In genomic region chr10:132461683-132462231, GRCh38 we compare ENCODE assay signal across 22 cellular contexts.
DNase-seq lines count a peak whose midpoint lies in the region; ATAC-seq, FAIRE-seq and TF ChIP-seq lines count a peak whose summit lies in the region.
"Had no signal": no experiment of that assay in that cellular context is flagged by ENCODE, and none has a peak within 500 bp of the region (broad histone marks: within the 10 kb centered on the region; RNA-seq: fewer than 3 reads in every experiment).

No MANE protein-coding gene starts in this region.

- in situ Hi-C loops in HepG2 (cut with HindIII; ENCODE audit: extremely low pct_ligation_motif_present, low pct_unique_long_range_greater_than_20kb): loop anchor here (5.0 kb wide), 1 partner anchor 171 kb away; no protein-coding TSS in a partner anchor

- TF ChIP-seq CTCF in right lobe of liver (IDR thresholded peaks at IDR 0.05) (no peak), HepG2 (CRISPR knock-in tag; IDR thresholded peaks at IDR 0.05) (no peak), H1 (IDR thresholded peaks at IDR 0.05; ENCODE audit: control extremely low read depth in 1 of 3, insufficient read depth in 1 of 3, low read depth in 1 of 3, low read length in 3 of 3) (no peak), mucosa of descending colon (IDR thresholded peaks at IDR 0.05) (no peak)

- POLR2A ChIA-PET in HepG2 (lab: Yijun Ruan, JAX) (no interaction called here), H1 (lab: Charles Lee; ENCODE audit: partially characterized antibody) (interaction anchor here (0.9 kb wide), 1 partner anchor 193 kb away, joined by 3 read pairs; no protein-coding TSS in a partner anchor)

- no peak for TF ChIP-seq RAD21 in HepG2 (CRISPR knock-in tag; IDR thresholded peaks at IDR 0.05)
- no peak for TF ChIP-seq RAD21 in H1 (IDR thresholded peaks at IDR 0.05 in 1 of 2, conservative IDR thresholded peaks at IDR 0.05 in 1 of 2; ENCODE audit: low read depth in 2 of 2, low read length in 2 of 2)

- no peak overlapping the region for H3K27ac ChIP-seq in right lobe of liver
- H3K27ac ChIP-seq in HepG2 (ENCODE audit: extremely low read length, insufficient read depth, low read length): no peak overlapping the region
- no peak overlapping the region for H3K27ac ChIP-seq in H1 (ENCODE audit: low read depth, low read length)
- no peak overlapping the region for H3K27ac ChIP-seq in aorta (ENCODE audit: low read depth in 1 of 2, low read length in 2 of 2)
- H3K27ac ChIP-seq: HL-60, thyroid gland had no signal

- no peak overlapping the region for H3K4me2 ChIP-seq in HepG2 (ENCODE audit: low read depth, low read length)
- no peak overlapping the region for H3K4me2 ChIP-seq in H1 (ENCODE audit: insufficient read depth in 1 of 2, low read depth in 2 of 2, low read length in 2 of 2)

- H2BK12ac ChIP-seq in H1 (ENCODE audit: low read depth, low read length): no peak overlapping the region

- WGBS in right lobe of liver (ENCODE audit: insufficient coverage, low coverage, low lambda C conversion rate, missing lambda C conversion rate): no CpG with 5 or more reads among the region's 19 CpGs
- 46% methylated on average over 11 of the region's 19 CpGs for WGBS in HepG2 (ENCODE audit: low lambda C conversion rate)
- WGBS in H1 (ENCODE audit: extremely low coverage in 1 of 2, insufficient coverage in 1 of 2, insufficient read length in 1 of 2, insufficient replicate concordance in 2 of 2, low coverage in 1 of 2, low lambda C conversion rate in 2 of 2, missing lambda C conversion rate in 1 of 2), 2 experiments: 77% methylated on average over 12 of the region's 19 CpGs; no CpG with 5 or more reads in 1 of the 2 experiments
- 89 to 94% methylated on average over 18 to 19 of the region's 19 CpGs for WGBS in aorta, 2 donors

- H3K4ac ChIP-seq in H1 (replicated peaks; ENCODE audit: insufficient read length, low read depth, low read length): no peak overlapping the region

- H3K14ac ChIP-seq in H1 (ENCODE audit: insufficient read length): no peak overlapping the region

- H4K20me1 ChIP-seq in HepG2 (ENCODE audit: insufficient read depth, low read length): no peaks in the 10 kb centered on the region
- H4K20me1 ChIP-seq in H1 (replicated peaks in 1 of 2; ENCODE audit: control insufficient read depth in 1 of 2, insufficient read depth in 2 of 2, low read length in 2 of 2): peaks cover 0 to 1% of the 10 kb centered on the region in 2 experiments

- DNase-seq in right lobe of liver (peak; percentile 67 to 74 (median 68)), HepG2 (ENCODE audit: low spot score) (no peak), H1 (ENCODE audit: low read depth in 1 of 2, low spot score in 2 of 2) (no peak), mucosa of descending colon (peak; percentile 92 to 94 (median 94)), aorta (peak; percentile 43 to 72), amygdala (lab: John Stamatoyannopoulos, UW) (no peak)
- DNase-seq in activated CD4-positive, alpha-beta T cell treated with anti-CD3 and anti-CD28 coated beads for 4 hours: no peak
- DNase-seq: ACHN; activated CD8-positive, alpha-beta memory T cell treated with anti-CD3 and anti-CD28 coated beads, Interleukin-2, amount 10 ng/mL, durations not matched to agents 7 days and 5 days; DMS153; GF-D8; head of caudate nucleus; mammary epithelial cell; natural killer cell; NCI-H187 treated with DMSO at 0.1 percent for 48 hours; NCI-H510A; stimulated activated naive CD4-positive, alpha-beta T cell treated with Interleukin-2 at 50 U/mL for 16 hours; thyroid gland had no signal

- H2BK5ac ChIP-seq in H1 (ENCODE audit: low read depth, low read length): no peak overlapping the region

- ATAC-seq in right lobe of liver: peak in 3 of 4 donors; percentile 28 to 46 (median 40)
- no peak for ATAC-seq in HepG2
- ATAC-seq in mucosa of descending colon: peak; percentile 71
- ATAC-seq in aorta (ENCODE audit: low FRiP score): no peak
- ATAC-seq in GM19328 (IDR thresholded peaks at IDR 0.05; ENCODE audit: unreplicated experiment): no peak
- ATAC-seq: activated CD8-positive, alpha-beta memory T cell treated with anti-CD3 and anti-CD28 coated beads, Interleukin-2, amount 10 ng/mL, durations not matched to agents 7 days and 5 days; activated naive CD4-positive, alpha-beta T cell treated with anti-CD3 and anti-CD28 coated beads, Interleukin-2, amount 50 U/mL, for 72 hours; natural killer cell had no signal

- intact Hi-C loops in right lobe of liver (cut with DNase I): loop anchor here (5.0 to 10.0 kb wide), 3 partner anchors 73 to 171 kb away; partner anchors contain the start of gene INPP5A (in 1 of the 2)
- intact Hi-C loops in HepG2 (cut with micrococcal nuclease; ENCODE audit: unreplicated experiment): loop anchor here (5.0 kb wide), 1 partner anchor 131 kb away; no protein-coding TSS in a partner anchor
- intact Hi-C loops in mucosa of descending colon (cut with DNase I, micrococcal nuclease): loop anchor here in 1 of 2 donors (10.0 kb wide), 1 partner anchor 73 kb away; the partner anchor contains the start of gene INPP5A
- intact Hi-C loops in aorta (cut with DNase I): loop anchor here in 1 of 2 donors (2.0 to 5.0 kb wide), 2 partner anchors 36 to 115 kb away; no protein-coding TSS in a partner anchor

- H3K9me3 ChIP-seq in right lobe of liver (no peaks in the 10 kb centered on the region), HepG2 (ENCODE audit: low read length) (no peaks in the 10 kb centered on the region), H1 (ENCODE audit: insufficient read depth in 2 of 2, low read depth in 1 of 2, low read length in 1 of 2) (no peaks in the 10 kb centered on the region), mucosa of descending colon (no peaks in the 10 kb centered on the region), aorta (ENCODE audit: control insufficient read depth, low read length) (no peaks in the 10 kb centered on the region)
- H3K9me3 ChIP-seq: thyroid gland had no signal

- H3K79me2 ChIP-seq in HepG2 (ENCODE audit: insufficient read depth, low read length) (no peaks in the 10 kb centered on the region), H1 (ENCODE audit: control insufficient read depth in 1 of 2, insufficient read depth in 2 of 2, low read length in 2 of 2) (no peaks in the 10 kb centered on the region)

- no TSS peak for BruUV-seq in HepG2 (replicated peaks; lab: Mats Ljungman, UMichigan)

- H3K4me3 ChIP-seq in right lobe of liver (no peak overlapping the region), HepG2 (replicated peaks in 1 of 3; ENCODE audit: insufficient read depth in 1 of 3, low read depth in 2 of 3, low read length in 3 of 3) (no peak overlapping the region), H1 (ENCODE audit: extremely low read depth in 1 of 4, insufficient read depth in 2 of 4, low read depth in 3 of 4, low read length in 4 of 4) (no peak overlapping the region), mucosa of descending colon (no peak overlapping the region), aorta (ENCODE audit: low read length in 2 of 2) (no peak overlapping the region)
- H3K4me3 ChIP-seq: thyroid gland had no signal

- H3K27me3 ChIP-seq in right lobe of liver: no peaks in the 10 kb centered on the region
- peaks cover 22 to 62% of the 10 kb centered on the region in 2 experiments for H3K27me3 ChIP-seq in HepG2 (ENCODE audit: control insufficient read depth in 1 of 2, insufficient read depth in 2 of 2, low read length in 2 of 2)
- peaks cover 0 to 3% (median 0%) of the 10 kb centered on the region in 4 experiments; a peak in 2 of 7 replicates for H3K27me3 ChIP-seq in H1 (replicated peaks in 1 of 4; ENCODE audit: control insufficient read depth in 3 of 4, extremely low read depth in 1 of 4, insufficient read depth in 3 of 4, low read length in 3 of 4)
- H3K27me3 ChIP-seq in aorta (ENCODE audit: control insufficient read depth in 1 of 2, insufficient read depth in 2 of 2, low read length in 1 of 2): no peaks in the 10 kb centered on the region
- H3K27me3 ChIP-seq: thyroid gland had no signal

- H2BK20ac ChIP-seq in H1 (ENCODE audit: low read length): no peak overlapping the region

- H3K9ac ChIP-seq in HepG2 (ENCODE audit: insufficient read depth, low read depth, low read length): no peak overlapping the region
- no peak overlapping the region for H3K9ac ChIP-seq in H1 (replicated peaks in 1 of 4; ENCODE audit: extremely low read depth in 1 of 4, low read depth in 3 of 4, low read length in 3 of 4)

- no peak for FAIRE-seq in HepG2 (lab: Jason Lieb, UNC)
- FAIRE-seq in H1 (lab: Jason Lieb, UNC): no peak
- FAIRE-seq: endometrium had no signal

- TF ChIP-seq POLR2A in right lobe of liver (IDR thresholded peaks at IDR 0.05) (no peak), HepG2 (IDR thresholded peaks at IDR 0.05; ENCODE audit: insufficient read depth in 1 of 2, low read depth in 2 of 2, low read length in 2 of 2) (no peak), H1 (IDR thresholded peaks at IDR 0.05; ENCODE audit: control extremely low read depth in 1 of 2, low read depth in 2 of 2, low read length in 2 of 2) (no peak)

- H2AFZ ChIP-seq in HepG2 (ENCODE audit: low read length): no peak overlapping the region
- H2AFZ ChIP-seq in H1 (ENCODE audit: low read length): no peak overlapping the region

- no peak overlapping the region for H3K56ac ChIP-seq in H1 (replicated peaks; ENCODE audit: insufficient read length, low read depth, low read length)

- H3K4me1 ChIP-seq in right lobe of liver: peaks cover 0 to 16% (median 5%) of the 10 kb centered on the region in 4 donors
- peaks cover 40% of the 10 kb centered on the region for H3K4me1 ChIP-seq in HepG2 (ENCODE audit: insufficient read depth, low read length)
- no peaks in the 10 kb centered on the region for H3K4me1 ChIP-seq in H1 (replicated peaks in 1 of 4; ENCODE audit: control insufficient read depth in 3 of 4, insufficient read depth in 4 of 4, low read length in 3 of 4)
- peaks cover 63% of the 10 kb centered on the region for H3K4me1 ChIP-seq in mucosa of descending colon (ENCODE audit: low read depth)
- no peaks in the 10 kb centered on the region for H3K4me1 ChIP-seq in aorta (ENCODE audit: control insufficient read depth in 1 of 2, insufficient read depth in 2 of 2, low read length in 2 of 2)

- peak overlapping the region; percentile 12 for H4K8ac ChIP-seq in H1 (ENCODE audit: extremely low read depth, insufficient read depth, low read length)

- H3K18ac ChIP-seq in H1 (ENCODE audit: extremely low read depth, low read length): no peak overlapping the region

- H3K36me3 ChIP-seq in right lobe of liver (no peaks in the 10 kb centered on the region), HepG2 (replicated peaks in 1 of 2; ENCODE audit: control insufficient read depth in 1 of 2, insufficient read depth in 2 of 2, low read length in 2 of 2) (no peaks in the 10 kb centered on the region), H1 (ENCODE audit: control insufficient read depth in 2 of 4, insufficient read depth in 4 of 4, low read length in 3 of 4) (no peaks in the 10 kb centered on the region), mucosa of descending colon (ENCODE audit: low read depth) (no peaks in the 10 kb centered on the region), aorta (ENCODE audit: control insufficient read depth in 1 of 2, insufficient read depth in 2 of 2, low read length in 1 of 2) (no peaks in the 10 kb centered on the region)
- H3K36me3 ChIP-seq: thyroid gland had no signal

- no peak overlapping the region for H2AK5ac ChIP-seq in H1 (ENCODE audit: low read depth, low read length)

- CTCF ChIA-PET in HepG2 (lab: Yijun Ruan, JAX; ENCODE audit: low intra/inter-chr PET ratio, low total read pairs) (no interaction called here), H1 (lab: Charles Lee; ENCODE audit: partially characterized antibody) (interaction anchor here (0.7 to 10.0 kb wide), 11 partner anchors 48 to 477 kb away, joined by 3 to 88 read pairs (median 3); no protein-coding TSS in a partner anchor)

- H2BK120ac ChIP-seq in H1 (replicated peaks; ENCODE audit: low read depth, low read length): no peak overlapping the region

- no peak overlapping the region for H4K5ac ChIP-seq in H1 (ENCODE audit: insufficient read length, low read depth, low read length)

- H2BK15ac ChIP-seq in H1 (ENCODE audit: low read length): no peak overlapping the region

- H3K79me1 ChIP-seq in H1 (ENCODE audit: low read depth, low read length): no peaks in the 10 kb centered on the region

- no peak for TF ChIP-seq EP300 in HepG2 (IDR thresholded peaks at IDR 0.05; ENCODE audit: low read depth in 2 of 2, low read length in 2 of 2)
- no peak for TF ChIP-seq EP300 in HepG2 (CRISPR knock-in tag; IDR thresholded peaks at IDR 0.05; ENCODE audit: borderline replicate concordance)
- no peak for TF ChIP-seq EP300 in H1 (IDR thresholded peaks at IDR 0.05; ENCODE audit: borderline replicate concordance in 1 of 2, low read depth in 2 of 2, low read length in 2 of 2)

- no peak overlapping the region for H3K23ac ChIP-seq in H1 (ENCODE audit: insufficient read length)

- H4K91ac ChIP-seq in H1 (replicated peaks; ENCODE audit: insufficient read length, low read length): no peak overlapping the region

- H3K23me2 ChIP-seq in H1 (ENCODE audit: low read depth, low read length): no peaks in the 10 kb centered on the region

Comparison
In these comparisons a context has a peak if more than half of its experiments do, and no peak if none do; other contexts are left out.
1. ATAC-seq: peak in right lobe of liver (3 of 4) and mucosa of descending colon (single experiment); none in HepG2 (single experiment), aorta (single experiment) and GM19328 (single experiment).
2. DNase-seq: peak in right lobe of liver (3 of 3), mucosa of descending colon (3 of 3) and aorta (2 of 2); none in HepG2 (single experiment), H1 (0 of 2), amygdala (0 of 56) and activated CD4-positive, alpha-beta T cell treated with anti-CD3 and anti-CD28 coated beads for 4 hours (0 of 2).